9 cellular contexts compared by ENCODE assay signal in the genomic region with DNA sequence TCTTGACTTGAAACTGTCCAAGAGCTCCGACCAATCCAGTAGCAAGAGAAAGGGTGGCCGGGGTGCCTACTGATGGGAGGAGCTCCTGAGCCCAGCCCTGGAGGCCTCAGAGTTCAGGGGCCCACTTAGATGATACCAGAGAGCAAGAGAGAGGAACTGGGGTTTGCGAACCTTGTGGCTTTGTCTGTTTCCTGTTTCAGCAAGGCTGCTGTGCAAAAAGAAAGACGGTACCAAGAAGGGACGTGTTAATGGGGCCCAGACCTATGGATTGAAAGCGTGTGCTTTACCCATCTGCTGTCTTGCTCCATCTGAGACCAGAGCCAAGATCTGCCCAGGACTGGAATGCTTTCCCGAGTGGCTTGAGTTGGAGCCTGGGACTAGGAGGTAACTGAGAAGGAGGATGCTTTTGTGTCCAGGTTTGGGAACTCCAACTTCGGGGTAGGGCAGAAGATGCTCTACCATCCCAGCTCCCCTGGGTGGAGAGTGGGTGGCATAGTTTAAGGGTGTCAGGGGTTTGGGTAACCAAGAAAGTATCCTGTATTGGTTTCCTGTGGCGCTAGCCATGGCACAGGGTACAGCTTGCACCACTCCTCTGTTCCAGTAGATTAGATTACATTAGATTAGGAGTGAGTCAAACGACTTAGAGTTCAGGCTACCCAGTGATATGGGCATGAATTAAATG. TPM values are rescaled to one million over a fixed set of nuclear protein-coding genes. Genes with fewer than 3 reads are reported as not detected.
DNase-seq lines count a peak whose midpoint lies in the region; ATAC-seq and TF ChIP-seq lines count a peak whose summit lies in the region.
"Had no signal": no experiment of that assay in that cellular context is flagged by ENCODE, and none has a peak within 500 bp of the region (broad histone marks: within the 10 kb centered on the region; RNA-seq: fewer than 3 reads in every experiment).

TRAF3IP3 (plus strand) TSS at position 128 of the 682 bp plus-strand sequence. CDS start 3,987 bp downstream, outside the sequence.

- no peaks in the 10 kb centered on the region for H3K27me3 ChIP-seq in right atrium auricular region

- peak; percentile 50 for ATAC-seq in Right ventricle myocardium superior (ENCODE audit: poor library complexity)
- ATAC-seq in HG03469 (IDR thresholded peaks at IDR 0.05; ENCODE audit: unreplicated experiment), result peak; percentile 63
- ATAC-seq in esophagus mucosa, result peak; percentile 70

- no peaks in the 10 kb centered on the region for H3K9me3 ChIP-seq in right atrium auricular region

- H3K27ac ChIP-seq in right atrium auricular region, result no peak within 1 kb of the TSS

- H3K4me3 ChIP-seq in right atrium auricular region, result no peak within 1 kb of the TSS

- H3K36me3 ChIP-seq in right atrium auricular region, result no peaks in the 10 kb centered on the region

- intact Hi-C loops in Right ventricle myocardium superior (cut with DNase I), result no loop called here

- DNase-seq in Right ventricle myocardium superior, result peak; percentile 56
- no peak for DNase-seq in right atrium auricular region (ENCODE audit: low spot score)
- DNase-seq in activated CD4-positive, alpha-beta T cell treated with anti-CD3 and anti-CD28 coated beads for 4 hours, result peak; percentile 65 to 67
- DNase-seq in stimulated activated CD8-positive, alpha-beta memory T cell treated with anti-CD3 and anti-CD28 coated beads, Interleukin-2, amount 100 ng/mL, for 48 hours (ENCODE audit: low read depth in 2 of 2), result peak; percentile 60 to 62
- no peak for DNase-seq in 8988T
- DNase-seq in retina, result no peak

- peaks cover 0 to 5% of the 10 kb centered on the region in 2 donors for H3K4me1 ChIP-seq in right atrium auricular region

- TF ChIP-seq CTCF in right atrium auricular region (IDR thresholded peaks at IDR 0.05), result no peak

RNA-seq across cellular contexts. Expression of gene TRAF3IP3, which starts in this region (rescaled TPM):
- 0.70 TPM for total RNA-seq in Right ventricle myocardium superior
- 1 to 10 TPM in 1 of 2 donors, under 1 TPM in 1; 0.19 to 2.2 TPM for total RNA-seq in right atrium auricular region
- total RNA-seq in esophagus mucosa, result 0.80 TPM
- total RNA-seq: bronchial epithelial cell had no signal

Comparison
In these comparisons a context has a peak if more than half of its experiments do, and no peak if none do; other contexts are left out.
1. Peak in DNase-seq and ATAC-seq in Right ventricle myocardium superior; RNA of the gene not detected or under 1 TPM.
2. Peak in ATAC-seq in esophagus mucosa; RNA of the gene not detected or under 1 TPM.
3. DNase-seq: peak in activated CD4-positive, alpha-beta T cell treated with anti-CD3 and anti-CD28 coated beads for 4 hours (2 of 2) and stimulated activated CD8-positive, alpha-beta memory T cell treated with anti-CD3 and anti-CD28 coated beads, Interleukin-2, amount 100 ng/mL, for 48 hours (2 of 2); none in right atrium auricular region (single experiment), 8988T (single experiment) and retina (single experiment).
4. Peak in every context shown above with its lines, with median percentiles within 50 percentile points of each other: ATAC-seq.